In genomic region chr3:188158731-188159355, GRCh38 we compare ENCODE assay signal across 14 cellular contexts. TPM values are rescaled to one million over a fixed set of nuclear protein-coding genes. Genes with fewer than 3 reads are reported as not detected.
DNase-seq lines count a peak whose midpoint lies in the region; ATAC-seq and TF ChIP-seq lines count a peak whose summit lies in the region.
"Had no signal": no experiment of that assay in that cellular context is flagged by ENCODE, and none has a peak within 500 bp of the region (broad histone marks: within the 10 kb centered on the region; RNA-seq: fewer than 3 reads in every experiment).

No MANE protein-coding gene starts in this region.

- no peak for DNase-seq in HFFc6
- DNase-seq in PC-9 = peak in 1 of 2 experiments; percentile 29
- DNase-seq in left colon = no peak
- DNase-seq in BE2C = no peak
- no peak for DNase-seq in erythroblast (lab: John Stamatoyannopoulos, UW)
- DNase-seq: foreskin fibroblast; naive B cell; NCI-H226; retina; stimulated activated naive CD4-positive, alpha-beta T cell treated with Interleukin-2 at 50 U/mL for 16 hours had no signal

- no peaks in the 10 kb centered on the region for H3K9me2 ChIP-seq in PC-9 (ENCODE audit: insufficient read depth)

- H3K36me3 ChIP-seq in PC-9 (ENCODE audit: low read depth) (0 out of 2 replicates have a peak, but pooled peaks cover 10% of the 10 kb centered on the region), skeletal muscle satellite cell (ENCODE audit: insufficient read depth, low read length) (peaks cover 13% of the 10 kb centered on the region), BE2C (no peaks in the 10 kb centered on the region)

- TF ChIP-seq POLR2A in erythroblast (IDR thresholded peaks at IDR 0.05; ENCODE audit: low read length) = no peak

- H2AFZ ChIP-seq in PC-9 = no peak overlapping the region

- no peak overlapping the region for H3K9ac ChIP-seq in skeletal muscle satellite cell (ENCODE audit: low read depth, low read length)

- peak overlapping the region; percentile 14; the same call in 1 of the 2 replicates for H3K27ac Mint-ChIP-seq in HFFc6

- intact Hi-C loops in PC-9 (cut with micrococcal nuclease; ENCODE audit: unreplicated experiment) (loop anchor here (10.0 kb wide), 1 partner anchor 986 kb away; no protein-coding TSS in a partner anchor), left colon (cut with DNase I, micrococcal nuclease) (loop anchor here in 1 of 2 donors (10.0 kb wide), 1 partner anchor 414 kb away; the partner anchor contains the start of gene BCL6)

- H3K36me3 Mint-ChIP-seq in HFFc6 (ENCODE audit: low read depth) = peaks cover 33% of the 10 kb centered on the region

- H3K27ac ChIP-seq in PC-9 = no peak overlapping the region

- peaks cover 66% of the 10 kb centered on the region for H3K4me1 ChIP-seq in PC-9 (replicated peaks; ENCODE audit: insufficient read depth)
- peaks cover 25% of the 10 kb centered on the region for H3K4me1 ChIP-seq in skeletal muscle satellite cell (ENCODE audit: control insufficient read depth, insufficient read depth, low read length)
- H3K4me1 ChIP-seq in BE2C = no peaks in the 10 kb centered on the region

- H3K4me2 ChIP-seq in PC-9 (0 out of 2 replicates have a peak overlapping the region, but pooled peaks have one; percentile 1), skeletal muscle satellite cell (ENCODE audit: low read length) (peak overlapping the region; percentile 1)

- H4K20me1 ChIP-seq in PC-9 (ENCODE audit: insufficient read depth) = no peaks in the 10 kb centered on the region

- peaks cover 3% of the 10 kb centered on the region for H3K27me3 Mint-ChIP-seq in HFFc6 (ENCODE audit: insufficient read depth)
- H3K27me3 Mint-ChIP-seq: naive B cell had no signal

- peaks cover 72% of the 10 kb centered on the region for H3K4me1 Mint-ChIP-seq in HFFc6 (ENCODE audit: low read depth)

- H3K27me3 ChIP-seq in PC-9 (ENCODE audit: insufficient read depth, low read depth) (no peaks in the 10 kb centered on the region), skeletal muscle satellite cell (ENCODE audit: control insufficient read depth, insufficient read depth, low read length) (no peaks in the 10 kb centered on the region), BE2C (peaks cover 10% of the 10 kb centered on the region)

- no TSS peak for BruUV-seq in PC-9 (replicated peaks; lab: Mats Ljungman, UMichigan)

- POLR2A ChIA-PET in PC-9 (lab: Charles Lee; ENCODE audit: unreplicated experiment) = interaction anchor here (0.6 to 0.7 kb wide), 2 partner anchors 136 to 236 kb away, joined by 5 to 9 read pairs; no protein-coding TSS in a partner anchor

- CTCF ChIA-PET in PC-9 (lab: Charles Lee) = no interaction called here

- H3K4me3 ChIP-seq in PC-9 (no peak overlapping the region), skeletal muscle satellite cell (ENCODE audit: low read length) (no peak overlapping the region), BE2C (ENCODE audit: low read depth, low read length) (no peak overlapping the region)

- TF ChIP-seq CTCF in HFFc6 (IDR thresholded peaks at IDR 0.05) (no peak), PC-9 (conservative IDR thresholded peaks at IDR 0.05) (no peak), BE2C (IDR thresholded peaks at IDR 0.05; ENCODE audit: low read depth, low read length) (no peak)

- no peak overlapping the region for H3K4me3 Mint-ChIP-seq in HFFc6
- H3K4me3 Mint-ChIP-seq: CD14-positive monocyte had no signal

- no peaks in the 10 kb centered on the region for H3K9me3 ChIP-seq in PC-9 (ENCODE audit: insufficient read depth, low read depth)
- no peaks in the 10 kb centered on the region for H3K9me3 ChIP-seq in skeletal muscle satellite cell (replicated peaks; ENCODE audit: low read length)
- H3K9me3 ChIP-seq in BE2C = no peaks in the 10 kb centered on the region; the same call in 1 of the 2 replicates

- ATAC-seq in left colon = peak; percentile 52
- ATAC-seq in HG03196 (IDR thresholded peaks at IDR 0.05; ENCODE audit: unreplicated experiment) = no peak
- ATAC-seq in GM19324 (IDR thresholded peaks at IDR 0.05; ENCODE audit: low FRiP score, unreplicated experiment) = no peak

- H3F3A ChIP-seq in PC-9 (ENCODE audit: insufficient read depth, low read depth) = peaks cover 19% of the 10 kb centered on the region

- H3K9me3 Mint-ChIP-seq in HFFc6 = no peaks in the 10 kb centered on the region
- H3K9me3 Mint-ChIP-seq: CD14-positive monocyte, naive B cell had no signal

- peaks cover 94% of the 10 kb centered on the region for H3K79me2 ChIP-seq in PC-9 (ENCODE audit: low read depth)

RNA-seq across cellular contexts. Expression of gene LPP, which starts 4.9 kb away (rescaled TPM):
- 100 to 1,000 TPM in 4 of 6 experiments, 10 to 100 TPM in 2; 84.1 to 121 (median 102) TPM for total RNA-seq in HFFc6 (2021; fragmentation: NEBNext Ultra II Directional; extraction: Animal tissue kit (Norgen Biotek cat#: 25700))
- total RNA-seq in PC-9 (2021) (113 and 148 TPM in 2 replicates), left colon (100 to 1,000 TPM; 228 to 258 TPM)
- total RNA-seq in skeletal muscle satellite cell (2012; rRNA removed) = 33.5 and 46.1 TPM in 2 replicates
- polyA plus RNA-seq in BE2C (2012; ENCODE audit: insufficient read depth, insufficient read length, low read depth) = 1.4 TPM
